Comparison of ENCODE assay signal across 28 cellular contexts in genomic region chr5:74145904-74146303, GRCh38.
"Had no signal": no experiment of that assay in that cellular context is flagged by ENCODE, and none has a peak within 500 bp of the region (broad histone marks: within the 10 kb centered on the region; RNA-seq: fewer than 3 reads in every experiment).

No MANE protein-coding gene starts in this region.

- H3K27ac ChIP-seq: left lung, neural progenitor cell, ovary, right atrium auricular region, skin epidermis, stomach, testis, thyroid gland, transverse colon, upper lobe of right lung had no signal

- H3K9me3 ChIP-seq: left lung, ovary, right atrium auricular region, stomach, testis, thyroid gland, transverse colon, upper lobe of right lung had no signal

- H3K36me3 ChIP-seq: left lung, neural progenitor cell, ovary, right atrium auricular region, stomach, thyroid gland, transverse colon, upper lobe of right lung had no signal

- FAIRE-seq: islet of Langerhans, kidney, urothelium cell line had no signal

- H3K27me3 ChIP-seq: left lung, neural progenitor cell, ovary, right atrium auricular region, stomach, testis, thyroid gland, transverse colon, upper lobe of right lung had no signal

- H3K27ac Mint-ChIP-seq: immature natural killer cell; naive thymus-derived CD8-positive, alpha-beta T cell; nephron progenitor cell; neural progenitor cell; progenitor cell of endocrine pancreas; stimulated activated naive B cell treated with anti-CD40 and anti-IgM and Interleukin-4, amounts not matched to agents 10 μg/mL and 1 μg/mL and 100 μg/mL, for 72 hours had no signal

- H3K4me3 ChIP-seq: left lung, lung, neural progenitor cell, ovary, right atrium auricular region, skin epidermis, stomach, testis, thyroid gland, transverse colon, upper lobe of right lung had no signal

- H3K4me2 ChIP-seq: neural progenitor cell had no signal

- H3K4me3 Mint-ChIP-seq: immature natural killer cell; naive thymus-derived CD8-positive, alpha-beta T cell; nephron progenitor cell; neural progenitor cell; stimulated activated naive B cell treated with anti-CD40 and anti-IgM and Interleukin-4, amounts not matched to agents 10 μg/mL and 1 μg/mL and 100 μg/mL, for 72 hours had no signal

- H3K9me3 Mint-ChIP-seq: immature natural killer cell; stimulated activated naive B cell treated with anti-CD40 and anti-IgM and Interleukin-4, amounts not matched to agents 10 μg/mL and 1 μg/mL and 100 μg/mL, for 72 hours had no signal

- H2AFZ ChIP-seq: neural progenitor cell had no signal

- H3K36me3 Mint-ChIP-seq: immature natural killer cell; naive thymus-derived CD8-positive, alpha-beta T cell; stimulated activated naive B cell treated with anti-CD40 and anti-IgM and Interleukin-4, amounts not matched to agents 10 μg/mL and 1 μg/mL and 100 μg/mL, for 72 hours had no signal

- H3K9ac ChIP-seq: neural progenitor cell had no signal

- H3K4me1 Mint-ChIP-seq: immature natural killer cell; naive thymus-derived CD8-positive, alpha-beta T cell; stimulated activated naive B cell treated with anti-CD40 and anti-IgM and Interleukin-4, amounts not matched to agents 10 μg/mL and 1 μg/mL and 100 μg/mL, for 72 hours had no signal

- H3K4me1 ChIP-seq: neural progenitor cell, right atrium auricular region, thyroid gland had no signal

- ATAC-seq: left colon; left lung; naive thymus-derived CD8-positive, alpha-beta T cell; sciatic nerve; stimulated activated naive B cell treated with anti-CD40 and anti-IgM and Interleukin-4, amounts not matched to agents 10 μg/mL and 1 μg/mL and 100 μg/mL, for 72 hours; stimulated activated naive CD8-positive, alpha-beta T cell treated with anti-CD3 and anti-CD28 coated beads, Interleukin-15, Interleukin-2, amounts not matched to agents 100 U/mL and 50 U/mL, for 24 hours; upper lobe of right lung had no signal

- DNase-seq: hypothalamus; immature natural killer cell; kidney; left colon; midbrain; naive thymus-derived CD8-positive, alpha-beta T cell; nephron progenitor cell; ovary; stimulated activated CD4-positive, alpha-beta T cell treated with anti-CD3 and anti-CD28 coated beads, Interleukin-12 subunit alpha, Interleukin-12 subunit beta, amount 100 ng/mL, for 4 hours; stimulated activated CD4-positive, alpha-beta T cell treated with anti-CD3 and anti-CD28 coated beads, Interleukin-15, amount 100 ng/mL, for 24 hours; stimulated activated CD4-positive, alpha-beta T cell treated with anti-CD3 and anti-CD28 coated beads, Interleukin-2, amount 100 ng/mL, for 24 hours; stimulated activated CD4-positive, alpha-beta T cell treated with anti-CD3 and anti-CD28 coated beads, Interleukin-4, amount 100 ng/mL, for 1 hour; stimulated activated naive B cell treated with anti-CD40 and anti-IgM and Interleukin-4, amounts not matched to agents 10 μg/mL and 1 μg/mL and 100 μg/mL, for 72 hours; stimulated activated naive CD8-positive, alpha-beta T cell treated with anti-CD3 and anti-CD28 coated beads, Interleukin-15, Interleukin-2, amounts not matched to agents 100 U/mL and 50 U/mL, for 24 hours; stomach; testis; thyroid gland; transverse colon; upper lobe of right lung had no signal
